ENCODE assay signal across 7 cellular contexts in the genomic region with DNA sequence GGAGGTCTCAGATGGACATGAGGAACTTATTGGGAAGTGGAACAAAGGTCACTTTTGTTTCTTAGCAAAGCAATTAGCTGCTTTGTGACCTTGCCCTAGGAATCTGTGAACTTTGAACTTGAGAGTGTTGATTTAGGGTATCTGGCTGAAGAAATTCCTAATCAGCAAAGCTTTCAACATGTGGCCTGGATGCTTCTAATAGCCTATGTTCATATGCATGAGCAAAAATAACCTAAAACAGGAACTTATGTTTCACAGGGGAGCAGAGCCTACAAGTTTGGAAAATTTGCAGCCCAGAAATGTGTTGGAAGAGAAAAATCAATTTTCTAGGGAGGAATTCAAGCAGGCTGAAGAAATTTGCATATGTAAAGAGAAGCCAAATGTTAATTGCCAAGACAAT.
"Had no signal": no experiment of that assay in that cellular context is flagged by ENCODE, and none has a peak within 500 bp of the region (broad histone marks: within the 10 kb centered on the region; RNA-seq: fewer than 3 reads in every experiment).

No MANE protein-coding gene starts in this region.

- H3K4me3 ChIP-seq: K562 had no signal

- FAIRE-seq: HTR-8/SVneo, K562 had no signal

- DNase-seq: IMR-90, KBM-7, KG1 had no signal

- ATAC-seq: K562 had no signal

- H3K4me2 ChIP-seq: KMS-11 had no signal

- H3K9ac ChIP-seq: KMS-11 had no signal

- H3K27ac ChIP-seq: HL-60, KMS-11 had no signal
